11 cellular contexts compared by ENCODE assay signal in genomic region chr7:107387077-107387476, GRCh38.
DNase-seq lines count a peak whose midpoint lies in the region; TF ChIP-seq lines count a peak whose summit lies in the region.
"Had no signal": no experiment of that assay in that cellular context is flagged by ENCODE, and none has a peak within 500 bp of the region (broad histone marks: within the 10 kb centered on the region; RNA-seq: fewer than 3 reads in every experiment).

No MANE protein-coding gene starts in this region.

- H3K9me2 ChIP-seq in Loucy (replicated peaks; ENCODE audit: low read depth, low read length) (no peaks in the 10 kb centered on the region), OCI-LY7 (ENCODE audit: insufficient read depth, low read length) (no peaks in the 10 kb centered on the region)

- H2AFZ ChIP-seq in Loucy (ENCODE audit: low read length): no peak overlapping the region
- no peak overlapping the region for H2AFZ ChIP-seq in OCI-LY7 (ENCODE audit: low read length)

- peaks cover 3% of the 10 kb centered on the region; the same call in 1 of the 2 replicates for H3K36me3 ChIP-seq in Loucy (ENCODE audit: insufficient read depth, low read length)
- H3K36me3 ChIP-seq in OCI-LY7 (ENCODE audit: insufficient read depth, low read length): no peaks in the 10 kb centered on the region
- no peaks in the 10 kb centered on the region for H3K36me3 ChIP-seq in breast epithelium
- H3K36me3 ChIP-seq: prostate gland had no signal

- POLR2A ChIA-PET in AG04450 (lab: Yijun Ruan, JAX) (no interaction called here), OCI-LY7 (lab: Charles Lee) (interaction anchor here (1.6 kb wide), 1 partner anchor 19 kb away, joined by 4 read pairs; no protein-coding TSS in a partner anchor)

- H3F3A ChIP-seq in Loucy (ENCODE audit: low read depth): no peaks in the 10 kb centered on the region

- H3K9ac ChIP-seq in Loucy (ENCODE audit: low read depth, low read length, poor library complexity, severe bottlenecking): peak overlapping the region; percentile 19
- H3K9ac ChIP-seq: BLaER1 treated with 17β-estradiol and CSF1 and Interleukin-3, amounts not matched to agents 10 nM and 100 nM had no signal

- CTCF ChIA-PET in AG04450 (lab: Charles Lee): no interaction called here
- CTCF ChIA-PET in OCI-LY7 (lab: Charles Lee; ENCODE audit: unreplicated experiment): no interaction called here

- peak overlapping the region; percentile 52 for H3K27ac ChIP-seq in AG04450 (ENCODE audit: low read depth, low read length)
- no peak overlapping the region for H3K27ac ChIP-seq in OCI-LY7 (ENCODE audit: low read depth, low read length, poor library complexity, severe bottlenecking)
- no peak overlapping the region for H3K27ac ChIP-seq in breast epithelium
- H3K27ac ChIP-seq: BLaER1 treated with 17β-estradiol and CSF1 and Interleukin-3, amounts not matched to agents 10 nM and 100 nM had no signal

- intact Hi-C loops in OCI-LY7 (cut with micrococcal nuclease; ENCODE audit: unreplicated experiment): no loop called here
- intact Hi-C loops in breast epithelium (cut with DNase I; ENCODE audit: low total_unique reads): no loop called here

- H3K4me1 ChIP-seq in Loucy (ENCODE audit: insufficient read depth, low read length, poor library complexity, severe bottlenecking): peaks cover 18% of the 10 kb centered on the region
- H3K4me1 ChIP-seq in OCI-LY7 (ENCODE audit: insufficient read depth, low read length, poor library complexity, severe bottlenecking): peaks cover 3% of the 10 kb centered on the region
- no peaks in the 10 kb centered on the region for H3K4me1 ChIP-seq in breast epithelium
- H3K4me1 ChIP-seq: BLaER1 treated with 17β-estradiol and CSF1 and Interleukin-3, amounts not matched to agents 10 nM and 100 nM; prostate gland had no signal

- H3K79me2 ChIP-seq in Loucy (ENCODE audit: insufficient read depth, low read length): no peaks in the 10 kb centered on the region
- H3K79me2 ChIP-seq in OCI-LY7 (ENCODE audit: insufficient read depth, low read depth, low read length): no peaks in the 10 kb centered on the region

- H4K20me1 ChIP-seq in Loucy (ENCODE audit: insufficient read depth, low read length, poor library complexity, severe bottlenecking): no peaks in the 10 kb centered on the region
- H4K20me1 ChIP-seq in OCI-LY7 (ENCODE audit: insufficient read depth, low read length): no peaks in the 10 kb centered on the region
- H4K20me1 ChIP-seq: BLaER1 treated with 17β-estradiol and CSF1 and Interleukin-3, amounts not matched to agents 10 nM and 100 nM had no signal

- H3K27me3 ChIP-seq in AG04450 (ENCODE audit: control insufficient read depth, insufficient read depth, low read length): no peaks in the 10 kb centered on the region
- H3K27me3 ChIP-seq in Loucy (ENCODE audit: insufficient read depth, low read length, poor library complexity, severe bottlenecking): no peaks in the 10 kb centered on the region
- no peaks in the 10 kb centered on the region for H3K27me3 ChIP-seq in breast epithelium
- H3K27me3 ChIP-seq: BLaER1 treated with 17β-estradiol and CSF1 and Interleukin-3, amounts not matched to agents 10 nM and 100 nM had no signal

- BruUV-seq in OCI-LY7 (replicated peaks; lab: Mats Ljungman, UMichigan): no TSS peak

- H3K4me3 ChIP-seq in AG04450 (ENCODE audit: low read depth, low read length): no peak overlapping the region
- H3K4me3 ChIP-seq in Loucy (ENCODE audit: low read length, poor library complexity, severe bottlenecking): peak overlapping the region; percentile 10
- no peak overlapping the region for H3K4me3 ChIP-seq in OCI-LY7 (ENCODE audit: low read depth, low read length, poor library complexity, severe bottlenecking)
- no peak overlapping the region for H3K4me3 ChIP-seq in breast epithelium
- H3K4me3 ChIP-seq: BLaER1 treated with 17β-estradiol and CSF1 and Interleukin-3, amounts not matched to agents 10 nM and 100 nM; prostate gland had no signal

- H3K9me3 ChIP-seq in AG04450 (ENCODE audit: control insufficient read depth, insufficient read depth, low read length) (no peaks in the 10 kb centered on the region; the same call in 1 of the 2 replicates), Loucy (ENCODE audit: insufficient read depth, low read depth, low read length) (no peaks in the 10 kb centered on the region), OCI-LY7 (ENCODE audit: low read length) (no peaks in the 10 kb centered on the region), breast epithelium (no peaks in the 10 kb centered on the region)
- H3K9me3 ChIP-seq: BLaER1 treated with 17β-estradiol and CSF1 and Interleukin-3, amounts not matched to agents 10 nM and 100 nM; prostate gland had no signal

- TF ChIP-seq POLR2A in breast epithelium (IDR thresholded peaks at IDR 0.05): no peak

- no peak for TF ChIP-seq CTCF in AG04450 (IDR thresholded peaks at IDR 0.05; ENCODE audit: low read depth, low read length)
- TF ChIP-seq CTCF in Loucy (conservative IDR thresholded peaks at IDR 0.05; ENCODE audit: low read length): no peak
- TF ChIP-seq CTCF in OCI-LY7 (conservative IDR thresholded peaks at IDR 0.05; ENCODE audit: low read length): no peak
- TF ChIP-seq CTCF in breast epithelium (IDR thresholded peaks at IDR 0.05): no peak

- DNase-seq in AG04450 (ENCODE audit: low read depth, low spot score) (no peak), dedifferentiated amniotic fluid mesenchymal stem cell (ENCODE audit: extremely low spot score) (peak; percentile 43), lung microvascular endothelial cell (ENCODE audit: low read depth in 2 of 2) (peak; percentile 69 to 78), NCI-H1436 (lab: John Stamatoyannopoulos, UW) (no peak), OCI-LY7 (ENCODE audit: low spot score) (no peak), NCI-H345 (lab: John Stamatoyannopoulos, UW) (no peak), breast epithelium (ENCODE audit: low spot score in 2 of 2) (no peak)
- DNase-seq: stimulated activated naive CD4-positive, alpha-beta T cell had no signal

- H3K4me2 ChIP-seq in Loucy (ENCODE audit: low read depth, low read length, poor library complexity, severe bottlenecking) (peak overlapping the region; percentile 53), OCI-LY7 (ENCODE audit: low read length) (no peak overlapping the region)
- H3K4me2 ChIP-seq: BLaER1 treated with 17β-estradiol and CSF1 and Interleukin-3, amounts not matched to agents 10 nM and 100 nM had no signal

Comparison
In these comparisons a context has a peak if more than half of its experiments do, and no peak if none do; other contexts are left out.
1. DNase-seq: peak in dedifferentiated amniotic fluid mesenchymal stem cell (single experiment) and lung microvascular endothelial cell (2 of 2); none in AG04450 (single experiment), NCI-H1436 (single experiment), OCI-LY7 (single experiment), NCI-H345 (single experiment) and breast epithelium (0 of 2).